Comparison of ENCODE assay signal across 1 cellular context in genomic region chr3:139098391-139098790, GRCh38.
TF ChIP-seq lines count a peak whose summit lies in the region.

No MANE protein-coding gene starts in this region.

TF ChIP-seq in K562, 482 proteins besides CTCF, POLR2A, EP300 and RAD21:
- TF ChIP-seq ZNF507 (tag; conservative IDR thresholded peaks at IDR 0.05) (peak; percentile 98), ZNF354B (CRISPR knock-in tag; IDR thresholded peaks at IDR 0.05) (0 out of 2 replicates have a peak, but pooled peaks have one; percentile 23), EHMT2 (IDR thresholded peaks at IDR 0.05) (no peak), NFYB (IDR thresholded peaks at IDR 0.05; ENCODE audit: extremely low read depth, insufficient read length) (no peak)
TF ChIP-seq in K562: peak in this region for 2.
